1 cellular context compared by ENCODE assay signal in genomic region chr17:6711681-6712057, GRCh38.
A peak's percentile ranks its signal among the peaks of the same experiment; 100 is the strongest.
TF ChIP-seq lines count a peak whose summit lies in the region.

No MANE protein-coding gene starts in this region.

TF ChIP-seq in HepG2, 621 proteins besides CTCF, POLR2A, EP300 and RAD21 (continued from another document and continues in another):
- TF ChIP-seq HIC2 (CRISPR knock-in tag; IDR thresholded peaks at IDR 0.05; ENCODE audit: low read depth) (peak; percentile 15; the same call in 1 of the 2 replicates), ZNF766 (CRISPR knock-in tag; IDR thresholded peaks at IDR 0.05; ENCODE audit: borderline replicate concordance) (0 out of 2 replicates have a peak, but pooled peaks have one; percentile 61), REL (CRISPR knock-in tag; conservative IDR thresholded peaks at IDR 0.05) (no peak), MATR3 (CRISPR knock-in tag; IDR thresholded peaks at IDR 0.05) (no peak), DMTF1 (CRISPR knock-in tag; IDR thresholded peaks at IDR 0.05) (no peak), PRMT3 (CRISPR knock-in tag; IDR thresholded peaks at IDR 0.05; ENCODE audit: borderline replicate concordance, low read depth) (no peak), TFDP2 (CRISPR knock-in tag; IDR thresholded peaks at IDR 0.05) (no peak), ZNF143 (CRISPR knock-in tag; IDR thresholded peaks at IDR 0.05) (0 out of 2 replicates have a peak, but pooled peaks have one; percentile 21), MAFG (CRISPR knock-in tag; IDR thresholded peaks at IDR 0.05) (no peak), HOXA5 (CRISPR knock-in tag; IDR thresholded peaks at IDR 0.05) (no peak; the same call in 1 of the 2 replicates), ZNF280B (CRISPR knock-in tag; IDR thresholded peaks at IDR 0.05; ENCODE audit: borderline replicate concordance) (0 out of 2 replicates have a peak, but pooled peaks have one; percentile 2), KDM5A (IDR thresholded peaks at IDR 0.05; ENCODE audit: borderline replicate concordance, low read length) (no peak), NR2F6 (IDR thresholded peaks at IDR 0.05) (peak; percentile 67), NR2F6 (CRISPR knock-in tag; IDR thresholded peaks at IDR 0.05) (peak; percentile 76), HNF4A (CRISPR knock-in tag; IDR thresholded peaks at IDR 0.05) (peak; percentile 63), SMAD1 (CRISPR knock-in tag; IDR thresholded peaks at IDR 0.05; ENCODE audit: borderline replicate concordance, low read depth) (no peak), ZBTB7A (CRISPR knock-in tag; IDR thresholded peaks at IDR 0.05) (no peak), ZNF790 (CRISPR knock-in tag; IDR thresholded peaks at IDR 0.05; ENCODE audit: borderline replicate concordance) (0 out of 2 replicates have a peak, but pooled peaks have one; percentile 22), ZNF737 (CRISPR knock-in tag; IDR thresholded peaks at IDR 0.05; ENCODE audit: borderline replicate concordance) (peak; percentile 64; the same call in 1 of the 2 replicates), ZNF17 (CRISPR knock-in tag; IDR thresholded peaks at IDR 0.05) (no peak), ZNF646 (CRISPR knock-in tag; IDR thresholded peaks at IDR 0.05) (peak; percentile 99), SIN3A (IDR thresholded peaks at IDR 0.05; ENCODE audit: borderline replicate concordance, low read depth, low read length) (no peak), CBX1 (IDR thresholded peaks at IDR 0.05; ENCODE audit: low read depth) (no peak), ONECUT2 (CRISPR knock-in tag; IDR thresholded peaks at IDR 0.05) (no peak), ZNF12 (CRISPR knock-in tag; IDR thresholded peaks at IDR 0.05) (no peak), ZMYM2 (CRISPR knock-in tag; IDR thresholded peaks at IDR 0.05) (0 out of 2 replicates have a peak, but pooled peaks have one; percentile 85), NCOA2 (CRISPR knock-in tag; IDR thresholded peaks at IDR 0.05) (peak; percentile 44; the same call in 1 of the 2 replicates), ZC3H13 (CRISPR knock-in tag; IDR thresholded peaks at IDR 0.05) (peak; percentile 12; the same call in 1 of the 2 replicates), ZNF235 (CRISPR knock-in tag; IDR thresholded peaks at IDR 0.05; ENCODE audit: borderline replicate concordance) (no peak), IRF9 (CRISPR knock-in tag; IDR thresholded peaks at IDR 0.05; ENCODE audit: borderline replicate concordance) (no peak), SMAD9 (CRISPR knock-in tag; IDR thresholded peaks at IDR 0.05) (no peak), ZBTB39 (CRISPR knock-in tag; IDR thresholded peaks at IDR 0.05) (0 out of 2 replicates have a peak, but pooled peaks have one; percentile 58), PHF5A (CRISPR knock-in tag; IDR thresholded peaks at IDR 0.05; ENCODE audit: low read depth, unreplicated experiment) (no peak), CREB1 (IDR thresholded peaks at IDR 0.05) (no peak), CREB1 (CRISPR knock-in tag; IDR thresholded peaks at IDR 0.05) (no peak), ZSCAN29 (CRISPR knock-in tag; conservative IDR thresholded peaks at IDR 0.05) (no peak), ZNF772 (CRISPR knock-in tag; IDR thresholded peaks at IDR 0.05) (no peak; the same call in 1 of the 2 replicates), FUBP1 (CRISPR knock-in tag; IDR thresholded peaks at IDR 0.05; ENCODE audit: borderline replicate concordance) (no peak)
